ENCODE assay signal across 1 cellular context in the genomic region with DNA sequence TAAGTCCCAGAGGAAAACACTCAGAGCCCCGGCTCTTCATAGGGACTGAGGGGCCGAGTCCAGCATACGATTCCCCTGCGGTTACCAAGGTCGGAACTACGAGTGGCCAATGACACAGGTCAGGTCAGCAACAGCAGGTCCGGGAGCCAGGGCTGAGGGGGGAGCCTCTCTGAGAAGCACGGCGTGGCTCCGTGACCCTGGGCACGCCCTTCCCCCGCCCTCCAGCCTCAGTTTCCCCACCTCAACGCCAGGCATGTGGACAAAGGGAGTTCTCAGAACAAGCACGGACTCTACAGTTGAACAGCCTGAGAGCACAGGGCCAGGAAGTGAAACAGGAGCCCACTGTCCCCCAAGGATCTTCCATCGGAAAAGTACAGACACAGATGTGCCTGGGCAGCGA.
TF ChIP-seq lines count a peak whose summit lies in the region.

No MANE protein-coding gene starts in this region.

TF ChIP-seq in IMR-90, 13 proteins besides CTCF, POLR2A, EP300 and RAD21:
- no peak for TF ChIP-seq SMC3 (IDR thresholded peaks at IDR 0.05; ENCODE audit: low read depth, low read length)
- no peak for TF ChIP-seq MAZ (IDR thresholded peaks at IDR 0.05; ENCODE audit: borderline replicate concordance, low read depth, low read length)
- no peak for TF ChIP-seq RCOR1 (IDR thresholded peaks at IDR 0.05; ENCODE audit: insufficient replicate concordance, low read length)
